17 cellular contexts compared by ENCODE assay signal in genomic region chr12:67911789-67912188, GRCh38.
DNase-seq lines count a peak whose midpoint lies in the region; ATAC-seq and TF ChIP-seq lines count a peak whose summit lies in the region.
"Had no signal": no experiment of that assay in that cellular context is flagged by ENCODE, and none has a peak within 500 bp of the region (broad histone marks: within the 10 kb centered on the region; RNA-seq: fewer than 3 reads in every experiment).

No MANE protein-coding gene starts in this region.

- intact Hi-C loops in mammary epithelial cell (cut with micrococcal nuclease), result no loop called here
- intact Hi-C loops in breast epithelium (cut with DNase I; ENCODE audit: low total_unique reads), result no loop called here

- H3K27ac ChIP-seq in mammary epithelial cell (ENCODE audit: insufficient read depth, low read depth, low read length), result no peak overlapping the region
- H3K27ac ChIP-seq in breast epithelium, result no peak overlapping the region
- H3K27ac ChIP-seq in skeletal muscle tissue (ENCODE audit: low read depth, low read length), result peak overlapping the region; percentile 76

- H3K4me3 ChIP-seq in mammary epithelial cell (replicated peaks in 1 of 3; ENCODE audit: insufficient read depth in 1 of 3, low read depth in 2 of 3, low read length in 3 of 3), result no peak overlapping the region
- H3K4me3 ChIP-seq in breast epithelium, result no peak overlapping the region
- peak overlapping the region in 1 of 3 donors; percentile 44 for H3K4me3 ChIP-seq in skeletal muscle tissue (ENCODE audit: low read length in 3 of 3)

- no peak overlapping the region for H3K4me2 ChIP-seq in mammary epithelial cell (ENCODE audit: insufficient read depth, low read depth, low read length)

- BruUV-seq in mammary epithelial cell (replicated peaks; lab: Mats Ljungman, UMichigan), result no TSS peak

- H3K79me2 ChIP-seq in mammary epithelial cell (ENCODE audit: insufficient read depth, low read length), result no peaks in the 10 kb centered on the region

- H3K9me3 ChIP-seq in mammary epithelial cell (replicated peaks; ENCODE audit: insufficient read depth, low read length), result no peaks in the 10 kb centered on the region
- no peaks in the 10 kb centered on the region for H3K9me3 ChIP-seq in breast epithelium
- no peaks in the 10 kb centered on the region for H3K9me3 ChIP-seq in skeletal muscle tissue (ENCODE audit: control insufficient read depth in 3 of 3, low read length in 3 of 3)

- TF ChIP-seq CTCF in mammary epithelial cell (conservative IDR thresholded peaks at IDR 0.05 in 1 of 2, IDR thresholded peaks at IDR 0.05 in 1 of 2; ENCODE audit: extremely low read depth in 1 of 2, insufficient read depth in 1 of 2, low read depth in 1 of 2, low read length in 2 of 2), result no peak
- TF ChIP-seq CTCF in breast epithelium (IDR thresholded peaks at IDR 0.05), result no peak

- WGBS in mammary epithelial cell (ENCODE audit: low coverage, missing lambda C conversion rate), result 95% methylated on average over 3 of the region's 3 CpGs

- H3K36me3 ChIP-seq in mammary epithelial cell (ENCODE audit: insufficient read depth, low read length), result no peaks in the 10 kb centered on the region
- no peaks in the 10 kb centered on the region for H3K36me3 ChIP-seq in breast epithelium
- H3K36me3 ChIP-seq in skeletal muscle tissue (ENCODE audit: control insufficient read depth in 3 of 3, insufficient read depth in 3 of 3, low read length in 3 of 3), result no peaks in the 10 kb centered on the region

- H3K27me3 ChIP-seq in mammary epithelial cell (ENCODE audit: insufficient read depth, low read length), result no peaks in the 10 kb centered on the region
- H3K27me3 ChIP-seq in breast epithelium, result no peaks in the 10 kb centered on the region
- no peaks in the 10 kb centered on the region for H3K27me3 ChIP-seq in skeletal muscle tissue (ENCODE audit: control insufficient read depth in 3 of 3, insufficient read depth in 3 of 3, low read length in 3 of 3)

- in situ Hi-C loops in mammary epithelial cell (cut with MboI; ENCODE audit: low sequenced_read_pairs in 2 of 2), result no loop called here

- peak overlapping the region; percentile 31 for H2AFZ ChIP-seq in mammary epithelial cell (ENCODE audit: low read depth, low read length)

- peaks cover 29% of the 10 kb centered on the region for H3K4me1 ChIP-seq in mammary epithelial cell (ENCODE audit: insufficient read depth, low read length)
- H3K4me1 ChIP-seq in breast epithelium, result no peaks in the 10 kb centered on the region
- H3K4me1 ChIP-seq in skeletal muscle tissue (ENCODE audit: control insufficient read depth in 3 of 3, insufficient read depth in 3 of 3, low read length in 3 of 3), result peaks cover 14 to 38% (median 16%) of the 10 kb centered on the region in 3 donors

- CTCF ChIA-PET in mammary epithelial cell (lab: Charles Lee; ENCODE audit: low non-redundant PET), result no interaction called here

- no peak for DNase-seq in mammary epithelial cell
- DNase-seq in breast epithelium (ENCODE audit: low spot score in 2 of 2), result no peak
- DNase-seq in foreskin melanocyte, result peak; percentile 10
- DNase-seq in medulla oblongata (ENCODE audit: extremely low spot score), result peak; percentile 17
- no peak for DNase-seq in DMS53 treated with DMSO at 0.1 percent for 48 hours (lab: John Stamatoyannopoulos, UW; ENCODE audit: unreplicated experiment)
- DNase-seq in effector CD8-positive, alpha-beta T cell (lab: John Stamatoyannopoulos, UW), result no peak
- DNase-seq: 8988T; CD8-positive, alpha-beta T cell; DND-41; KBM-7; MV-4-11; NCI-H1417 treated with DMSO at 0.1 percent for 48 hours; NCI-H2171 treated with DMSO at 0.1 percent for 48 hours; NK-92 treated with Interleukin-12 subunit alpha and Interleukin-12 subunit beta, amount 100 ng/mL, for 24 hours had no signal

- no peaks in the 10 kb centered on the region for H4K20me1 ChIP-seq in mammary epithelial cell (ENCODE audit: insufficient read depth, low read length)

- ATAC-seq in HG03442 (IDR thresholded peaks at IDR 0.05; ENCODE audit: unreplicated experiment), result no peak
- ATAC-seq: CD8-positive, alpha-beta T cell; HCT116 had no signal

- dilution Hi-C loops in mammary epithelial cell (cut with HindIII; ENCODE audit: low sequenced_read_pairs), result no loop called here

- H3K9ac ChIP-seq in mammary epithelial cell (ENCODE audit: insufficient read depth, low read length), result no peak overlapping the region
- H3K9ac ChIP-seq in skeletal muscle tissue (ENCODE audit: low read depth in 1 of 3, low read length in 3 of 3), result peak overlapping the region in 2 of 3 donors; percentile 61 to 82

- no peak for TF ChIP-seq POLR2A in breast epithelium (IDR thresholded peaks at IDR 0.05)

Comparison
In these comparisons a context has a peak if more than half of its experiments do, and no peak if none do; other contexts are left out.
1. DNase-seq: peak in foreskin melanocyte (single experiment) and medulla oblongata (single experiment); none in mammary epithelial cell (single experiment), breast epithelium (0 of 2), DMS53 treated with DMSO at 0.1 percent for 48 hours (single experiment) and effector CD8-positive, alpha-beta T cell (single experiment).